23 cellular contexts compared by ENCODE assay signal in the genomic region with DNA sequence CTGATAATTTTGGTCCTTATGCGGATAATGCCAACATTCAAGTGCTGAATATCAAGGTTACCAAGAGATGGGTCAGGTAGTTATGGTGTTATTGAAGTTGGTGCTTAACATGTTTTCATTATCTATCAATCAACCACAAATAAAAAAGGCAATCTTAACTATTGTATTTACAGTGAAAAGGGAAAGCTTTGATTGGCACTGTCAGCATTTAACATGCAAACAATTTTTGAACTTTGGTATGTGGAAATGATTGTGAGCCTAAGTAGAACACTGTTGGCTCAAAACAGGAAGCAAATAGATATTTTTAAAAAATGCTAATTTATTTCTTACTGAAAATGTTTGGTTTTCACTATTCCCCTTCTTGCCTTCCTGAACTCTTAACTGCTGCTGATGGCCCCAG. TPM values are rescaled to one million over a fixed set of nuclear protein-coding genes. Genes with fewer than 3 reads are reported as not detected.
DNase-seq lines count a peak whose midpoint lies in the region; ATAC-seq, FAIRE-seq and TF ChIP-seq lines count a peak whose summit lies in the region.
"Had no signal": no experiment of that assay in that cellular context is flagged by ENCODE, and none has a peak within 500 bp of the region (broad histone marks: within the 10 kb centered on the region; RNA-seq: fewer than 3 reads in every experiment).

No MANE protein-coding gene starts in this region.

- ATAC-seq in K562, result no peak
- ATAC-seq in HG03108 (IDR thresholded peaks at IDR 0.05; ENCODE audit: unreplicated experiment), result no peak
- ATAC-seq in esophagus mucosa, result no peak
- ATAC-seq: CD8-positive, alpha-beta T cell had no signal

- no peaks in the 10 kb centered on the region for H3K9me1 ChIP-seq in K562 (ENCODE audit: control insufficient read depth, insufficient read depth, low read length)

- no peak overlapping the region for H2AFZ ChIP-seq in OCI-LY3 (ENCODE audit: low read depth, low read length)
- no peak overlapping the region for H2AFZ ChIP-seq in K562 (ENCODE audit: low read depth, low read length)

- intact Hi-C loops in MCF 10A (cut with micrococcal nuclease) (no loop called here), breast epithelium (cut with DNase I; ENCODE audit: low total_unique reads) (no loop called here), K562 (cut with micrococcal nuclease) (loop anchor here (5.0 kb wide), 1 partner anchor 108 kb away; no protein-coding TSS in a partner anchor)

- peaks cover 6% of the 10 kb centered on the region for H3K4me1 Mint-ChIP-seq in MCF 10A (ENCODE audit: insufficient read depth, unreplicated experiment)

- no peak for FAIRE-seq in K562 (lab: Jason Lieb, UNC)
- FAIRE-seq: G401.6, GM19239 had no signal

- H4K20me1 ChIP-seq in OCI-LY3 (ENCODE audit: insufficient read depth, low read length), result no peaks in the 10 kb centered on the region
- no peaks in the 10 kb centered on the region for H4K20me1 ChIP-seq in K562 (replicated peaks; ENCODE audit: control insufficient read depth, insufficient read depth, low read length)
- H4K20me1 ChIP-seq: BLaER1 treated with 17β-estradiol and CSF1 and Interleukin-3, amounts not matched to agents 10 nM and 100 nM had no signal

- peak overlapping the region; percentile 84 for H3K4me2 ChIP-seq in OCI-LY3 (ENCODE audit: low read length)
- no peak overlapping the region for H3K4me2 ChIP-seq in K562 (ENCODE audit: insufficient read depth, low read length)

- no peaks in the 10 kb centered on the region for H3K36me3 Mint-ChIP-seq in MCF 10A (ENCODE audit: insufficient read depth, unreplicated experiment)

- H3K27me3 ChIP-seq in breast epithelium, result no peaks in the 10 kb centered on the region
- H3K27me3 ChIP-seq in OCI-LY3 (ENCODE audit: low read depth, low read length), result no peaks in the 10 kb centered on the region
- no peaks in the 10 kb centered on the region for H3K27me3 ChIP-seq in K562 (ENCODE audit: control insufficient read depth in 2 of 2, insufficient read depth in 2 of 2, low read length in 2 of 2)
- H3K27me3 ChIP-seq in liver (ENCODE audit: control insufficient read depth in 4 of 4, insufficient read depth in 4 of 4, low read length in 3 of 4), result no peaks in the 10 kb centered on the region
- H3K27me3 ChIP-seq: BLaER1 treated with 17β-estradiol and CSF1 and Interleukin-3, amounts not matched to agents 10 nM and 100 nM had no signal

- H3K9me3 Mint-ChIP-seq in MCF 10A (ENCODE audit: unreplicated experiment), result peaks cover 7% of the 10 kb centered on the region
- H3K9me3 Mint-ChIP-seq: CD4-positive, alpha-beta T cell; CD8-positive, alpha-beta T cell had no signal

- no peak overlapping the region for H3K4me3 ChIP-seq in breast epithelium
- no peak overlapping the region for H3K4me3 ChIP-seq in OCI-LY3 (ENCODE audit: low read length)
- H3K4me3 ChIP-seq in K562, result no peak overlapping the region
- H3K4me3 ChIP-seq in liver (ENCODE audit: low read depth in 1 of 3, low read length in 3 of 3), result no peak overlapping the region
- H3K4me3 ChIP-seq: BLaER1 treated with 17β-estradiol and CSF1 and Interleukin-3, amounts not matched to agents 10 nM and 100 nM had no signal

- BruUV-seq in MCF 10A (replicated peaks; lab: Mats Ljungman, UMichigan), result no TSS peak
- BruUV-seq in K562 (replicated peaks; lab: Mats Ljungman, UMichigan), result no TSS peak

- no peak for TF ChIP-seq EP300 in K562 (IDR thresholded peaks at IDR 0.05; ENCODE audit: low read length)

- H3K9me3 ChIP-seq in breast epithelium (no peaks in the 10 kb centered on the region), OCI-LY3 (ENCODE audit: insufficient read depth, low read length) (no peaks in the 10 kb centered on the region), K562 (replicated peaks; ENCODE audit: control insufficient read depth, insufficient read depth, low read depth, low read length) (no peaks in the 10 kb centered on the region), liver (ENCODE audit: control insufficient read depth in 4 of 4, low read length in 3 of 4) (peaks cover 0 to 1% (median 0%) of the 10 kb centered on the region in 4 donors)
- H3K9me3 ChIP-seq: Caco-2 had no signal

- 100% methylated on average over 1 of the region's 1 CpG for WGBS in K562 (ENCODE audit: insufficient coverage, low coverage, missing lambda C conversion rate)
- 96% methylated on average over 1 of the region's 1 CpG for WGBS in liver

- H3K9ac ChIP-seq in OCI-LY3 (ENCODE audit: low read length) (peak overlapping the region; percentile 14; the same call in 1 of the 2 replicates), K562 (ENCODE audit: insufficient read depth in 1 of 2, low read depth in 2 of 2, low read length in 2 of 2) (no peak overlapping the region), liver (ENCODE audit: low read depth in 1 of 2, low read length in 2 of 2) (no peak overlapping the region)
- H3K9ac ChIP-seq: BLaER1 treated with 17β-estradiol and CSF1 and Interleukin-3, amounts not matched to agents 10 nM and 100 nM had no signal

- TF ChIP-seq RAD21 in K562 (CRISPR knock-in tag; conservative IDR thresholded peaks at IDR 0.05 in 1 of 2, IDR thresholded peaks at IDR 0.05 in 1 of 2), result no peak
- TF ChIP-seq RAD21 in liver (IDR thresholded peaks at IDR 0.05), result no peak

- DNase-seq in MCF 10A (ENCODE audit: unreplicated experiment), result no peak
- no peak for DNase-seq in breast epithelium (ENCODE audit: low spot score in 2 of 2)
- no peak for DNase-seq in K562 (ENCODE audit: extremely low read depth in 1 of 4, low spot score in 3 of 4)
- DNase-seq in RWPE1 (ENCODE audit: low spot score), result no peak
- DNase-seq: AML-193; Caco-2; Calu3; CD4-positive, alpha-beta T cell; CD8-positive, alpha-beta T cell; DMS 273 treated with DMSO at 0.1 percent for 48 hours; DMS153; DMS79 treated with DMSO at 0.1 percent for 48 hours; GF-D8 had no signal

- in situ Hi-C loops in K562 (cut with MboI), result loop anchor here (10.0 to 25.0 kb wide), 2 partner anchors 148 to 216 kb away; partner anchors contain the start of gene PROKR1

- TF ChIP-seq CTCF in MCF 10A (IDR thresholded peaks at IDR 0.05; ENCODE audit: unreplicated experiment) (no peak), breast epithelium (IDR thresholded peaks at IDR 0.05) (no peak), OCI-LY3 (IDR thresholded peaks at IDR 0.05; ENCODE audit: low read depth, low read length) (no peak), K562 (IDR thresholded peaks at IDR 0.05 in 2 of 3, conservative IDR thresholded peaks at IDR 0.05 in 1 of 3; ENCODE audit: insufficient read depth in 2 of 3, low read depth in 1 of 3, low read length in 3 of 3) (no peak), liver (IDR thresholded peaks at IDR 0.05; ENCODE audit: low read depth, low read length, missing input control) (no peak), RWPE1 (conservative IDR thresholded peaks at IDR 0.05; ENCODE audit: low read depth) (no peak)

- CTCF ChIA-PET in MCF 10A (lab: Yijun Ruan, JAX), result interaction anchor here (0.7 to 3.3 kb wide), 7 partner anchors 12 to 412 kb away, joined by 3 to 35 read pairs (median 10); no protein-coding TSS in a partner anchor
- CTCF ChIA-PET in K562 (lab: Yijun Ruan, JAX; ENCODE audit: low intra/inter-chr PET ratio), result interaction anchor here (0.7 kb wide), 1 partner anchor 105 kb away, joined by 4 read pairs; no protein-coding TSS in a partner anchor
- CTCF ChIA-PET in RWPE1 (lab: Yijun Ruan, JAX), result no interaction called here

- H3K36me3 ChIP-seq in breast epithelium (no peaks in the 10 kb centered on the region), OCI-LY3 (replicated peaks; ENCODE audit: low read depth, low read length) (no peaks in the 10 kb centered on the region), K562 (ENCODE audit: control insufficient read depth, insufficient read depth, low read length) (no peaks in the 10 kb centered on the region), liver (ENCODE audit: control insufficient read depth in 4 of 4, insufficient read depth in 3 of 4, low read depth in 1 of 4, low read length in 3 of 4) (no peaks in the 10 kb centered on the region)

- peak overlapping the region; percentile 10 for H3K27ac Mint-ChIP-seq in MCF 10A (ENCODE audit: low read depth, unreplicated experiment)
- H3K27ac Mint-ChIP-seq: B cell; CD4-positive, alpha-beta T cell; CD8-positive, alpha-beta T cell had no signal

- H3K27me3 Mint-ChIP-seq in MCF 10A (ENCODE audit: insufficient read depth, unreplicated experiment), result no peaks in the 10 kb centered on the region
- H3K27me3 Mint-ChIP-seq: B cell; CD4-positive, alpha-beta T cell had no signal

- H3K27ac ChIP-seq in breast epithelium, result no peak overlapping the region
- peak overlapping the region; percentile 42; the same call in 1 of the 2 replicates for H3K27ac ChIP-seq in OCI-LY3 (ENCODE audit: low read length)
- no peak overlapping the region for H3K27ac ChIP-seq in K562 (ENCODE audit: extremely low read depth, low read depth, low read length)
- peak overlapping the region; percentile 23 to 40 for H3K27ac ChIP-seq in liver (ENCODE audit: low read depth in 1 of 2, low read length in 2 of 2)
- no peak overlapping the region for H3K27ac ChIP-seq in RWPE1
- H3K27ac ChIP-seq: 22Rv1, C4-2B had no signal

- POLR2A ChIA-PET in MCF 10A (lab: Yijun Ruan, JAX), result interaction anchor here (2.0 kb wide), 1 partner anchor 21 kb away, joined by 10 read pairs; the partner anchor contains the start of genes APLF and FBXO48
- POLR2A ChIA-PET in K562 (lab: Yijun Ruan, JAX), result interaction anchor here (1.3 kb wide), 1 partner anchor 16 kb away, joined by 3 read pairs; no protein-coding TSS in a partner anchor
- POLR2A ChIA-PET in RWPE1 (lab: Yijun Ruan, JAX; ENCODE audit: low non-redundant PET), result no interaction called here

- no peaks in the 10 kb centered on the region for H3K4me1 ChIP-seq in breast epithelium
- H3K4me1 ChIP-seq in OCI-LY3 (ENCODE audit: low read length), result peaks cover 26% of the 10 kb centered on the region
- no peaks in the 10 kb centered on the region for H3K4me1 ChIP-seq in K562 (replicated peaks in 1 of 2; ENCODE audit: control insufficient read depth in 2 of 2, insufficient read depth in 2 of 2, low read length in 2 of 2)
- peaks cover 0 to 28% (median 20%) of the 10 kb centered on the region in 4 donors for H3K4me1 ChIP-seq in liver (ENCODE audit: control insufficient read depth in 4 of 4, insufficient read depth in 4 of 4, low read length in 3 of 4)
- H3K4me1 ChIP-seq: Caco-2 had no signal

- H3K79me2 ChIP-seq in OCI-LY3 (ENCODE audit: low read length) (peaks cover 5% of the 10 kb centered on the region), K562 (ENCODE audit: control insufficient read depth, insufficient read depth, low read length) (no peaks in the 10 kb centered on the region)

- H3K4me3 Mint-ChIP-seq in MCF 10A (ENCODE audit: unreplicated experiment), result no peak overlapping the region
- H3K4me3 Mint-ChIP-seq: B cell; CD4-positive, alpha-beta T cell; CD8-positive, alpha-beta T cell had no signal

- TF ChIP-seq POLR2A in breast epithelium (IDR thresholded peaks at IDR 0.05) (no peak), K562 (conservative IDR thresholded peaks at IDR 0.05) (no peak)

RNA-seq across cellular contexts. Expression of gene APLF, which starts 21.9 kb away (rescaled TPM):
- total RNA-seq in MCF 10A (2022), result 4.0 TPM in 2 replicates
- total RNA-seq in breast epithelium, result 10 to 100 TPM in 2 of 3 donors, 1 to 10 TPM in 1; 8.5 to 14.5 (median 13.4) TPM
- total RNA-seq in K562 (2011; cell fraction: chromatin; rRNA removed; ENCODE audit: low replicate concordance), result 0.81 and 1.8 TPM in 2 replicates
- 0.26 and 0.33 TPM in 2 replicates for total RNA-seq in K562 (2011; cell fraction: nucleolus; rRNA removed)
- 0.46 and 0.81 TPM in 2 replicates for total RNA-seq in K562 (2011; cell fraction: nucleoplasm; rRNA removed)
- 0.32 and 1.3 TPM in 2 replicates for total RNA-seq in K562 (2014; rRNA removed)
- 0.84 and 1.1 TPM in 2 replicates for total RNA-seq in K562 (2014; rRNA removed; fragmentation: Illumina TruSeq; extraction: Trizol)
- total RNA-seq in K562 (2015; rRNA removed; fragmentation: Illumina TruSeq; extraction: Trizol), result 0.90 and 1.1 TPM in 2 replicates
- total RNA-seq in K562 (2021), result 0.67 and 0.71 TPM in 2 replicates
- 0.34 and 0.72 TPM in 2 replicates for polyA plus RNA-seq in K562 (2011; rRNA removed)
- polyA plus RNA-seq in K562 (2011; cell fraction: cytosol; rRNA removed), result 0.13 and 0.30 TPM in 2 replicates
- 0.41 and 0.45 TPM in 2 replicates for polyA plus RNA-seq in K562 (2011; cell fraction: nucleus; rRNA removed)
- polyA plus RNA-seq in K562 (2012), result 0.77 and 1.8 TPM in 2 replicates
- 0.51 and 0.77 TPM in 2 replicates for polyA plus RNA-seq in K562 (2014; fragmentation: Illumina TruSeq; extraction: Trizol)
- under 1 TPM; 0.07 to 0.15 TPM for polyA plus RNA-seq in K562 (2014; fragmentation: Nextera tagmentation; extraction: Ambion mirVana)
- 0.45 TPM in 2 replicates for polyA plus RNA-seq in K562 (2014; rRNA removed)
- polyA minus RNA-seq in K562 (2011; rRNA and poly(A)+ RNA removed), result 1.5 and 2.2 TPM in 2 replicates
- 0.46 and 0.76 TPM in 2 replicates for polyA minus RNA-seq in K562 (2011; cell fraction: cytosol; rRNA and poly(A)+ RNA removed)
- polyA minus RNA-seq in K562 (2011; cell fraction: nucleus; rRNA and poly(A)+ RNA removed), result 1.2 and 1.3 TPM in 2 replicates
- total RNA-seq in liver, result 1 to 10 TPM; 1.4 to 3.8 TPM
- under 1 TPM; 0.18 to 0.58 TPM for polyA plus RNA-seq in liver
- total RNA-seq in esophagus mucosa, result 4.2 TPM

RNA-seq across cellular contexts. Expression of gene FBXO48, which starts 22.2 kb away (rescaled TPM):
- total RNA-seq in MCF 10A (2022) (1.7 and 2.1 TPM in 2 replicates), breast epithelium (1 to 10 TPM in 2 of 3 donors, under 1 TPM in 1; 0.98 to 1.6 (median 1.1) TPM), K562 (2014; rRNA removed) (0.24 and 0.36 TPM in 2 replicates), K562 (2014; rRNA removed; fragmentation: Illumina TruSeq; extraction: Trizol) (0.73 and 0.93 TPM in 2 replicates), K562 (2015; rRNA removed; fragmentation: Illumina TruSeq; extraction: Trizol) (0.58 and 0.64 TPM in 2 replicates), K562 (2021) (0.64 and 0.65 TPM in 2 replicates), liver (under 1 TPM; 0.75 TPM), esophagus mucosa (1.00 TPM)
- 0.79 and 1.4 TPM in 2 replicates for total RNA-seq in K562 (2011; cell fraction: chromatin; rRNA removed; ENCODE audit: low replicate concordance)
- 0.79 and 0.83 TPM in 2 replicates for total RNA-seq in K562 (2011; cell fraction: nucleolus; rRNA removed)
- total RNA-seq in K562 (2011; cell fraction: nucleoplasm; rRNA removed), result 1.5 and 3.9 TPM in 2 replicates
- polyA plus RNA-seq in K562 (2011; rRNA removed) (1.2 and 1.8 TPM in 2 replicates), K562 (2014; fragmentation: Illumina TruSeq; extraction: Trizol) (0.90 and 0.97 TPM in 2 replicates), K562 (2014; fragmentation: Nextera tagmentation; extraction: Ambion mirVana) (under 1 TPM; 0.74 to 0.79 TPM), K562 (2014; rRNA removed) (0.69 and 0.84 TPM in 2 replicates), liver (1 to 10 TPM in 1 of 2 donors, under 1 TPM in 1; 0.45 to 1.0 TPM)
- polyA plus RNA-seq in K562 (2011; cell fraction: cytosol; rRNA removed), result 0.51 and 0.77 TPM in 2 replicates
- 0.65 and 0.95 TPM in 2 replicates for polyA plus RNA-seq in K562 (2011; cell fraction: nucleus; rRNA removed)
- polyA plus RNA-seq in K562 (2012), result 0.39 and 1.1 TPM in 2 replicates
- polyA minus RNA-seq in K562 (2011; rRNA and poly(A)+ RNA removed), result 1.0 and 1.4 TPM in 2 replicates
- 0.48 TPM in 1 of 2 replicates, not detected in the other for polyA minus RNA-seq in K562 (2011; cell fraction: cytosol; rRNA and poly(A)+ RNA removed)
- polyA minus RNA-seq in K562 (2011; cell fraction: nucleus; rRNA and poly(A)+ RNA removed), result 0.78 and 0.81 TPM in 2 replicates

Comparison
In these comparisons a context has a peak if more than half of its experiments do, and no peak if none do; other contexts are left out.
1. H3K27ac ChIP-seq: peak in OCI-LY3 (single experiment) and liver (2 of 2); none in breast epithelium (0 of 2), K562 (single experiment) and RWPE1 (single experiment).